2 cellular contexts compared by ENCODE assay signal in the genomic region with DNA sequence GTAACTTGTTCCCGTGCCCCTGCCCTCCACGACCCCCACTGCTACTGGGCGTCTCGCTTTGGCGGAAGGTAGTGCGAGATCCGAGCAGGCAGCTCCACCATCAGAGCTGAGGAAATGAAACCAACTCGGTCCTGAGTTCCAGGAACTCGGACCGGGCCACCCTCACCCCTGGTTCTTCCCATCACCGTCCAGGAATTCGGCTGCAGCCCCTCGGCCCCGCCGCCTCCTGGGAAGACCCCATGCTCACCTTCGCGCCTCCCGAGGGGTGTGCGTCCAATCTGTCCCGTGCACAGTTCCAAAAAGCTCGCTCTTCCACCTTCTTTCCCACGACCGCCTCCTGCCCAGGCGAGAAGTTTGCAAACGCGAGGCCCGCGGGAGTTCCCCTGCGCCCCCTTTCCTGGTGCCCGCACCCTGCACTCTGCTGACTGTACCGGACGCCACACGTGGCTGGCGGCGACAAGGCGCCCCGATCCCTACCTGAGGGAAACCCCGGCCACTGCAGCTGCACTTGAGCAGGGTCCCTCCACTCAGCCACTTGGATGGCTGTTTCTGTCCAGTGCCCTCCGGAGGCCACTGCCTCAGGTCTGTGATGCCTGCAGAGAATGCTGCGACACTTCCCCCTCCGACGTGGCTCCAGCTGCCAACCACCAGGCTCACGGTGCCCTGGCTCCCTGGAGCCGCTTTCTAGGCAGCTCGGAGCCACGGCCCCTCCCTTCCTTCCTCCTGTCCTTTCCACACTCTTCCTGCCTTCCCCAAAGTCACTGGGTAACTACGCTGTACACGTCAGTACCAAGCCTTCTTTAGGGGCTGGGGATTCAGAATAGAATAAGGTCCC.
TF ChIP-seq lines count a peak whose summit lies in the region.

A gene (minus strand): TSS at position 657 of the 835 bp plus-strand sequence. CDS start 5,105 bp downstream, outside the sequence.

TF ChIP-seq in HEK293, 187 proteins besides CTCF, POLR2A, EP300 and RAD21 (continued from another document and continues in another):
- TF ChIP-seq ZNF341 (tag by site-specific recombination; IDR thresholded peaks at IDR 0.05; ENCODE audit: low read depth), result peak; percentile 78
- no peak for TF ChIP-seq ZNF324 (tag by site-specific recombination; IDR thresholded peaks at IDR 0.05)
- TF ChIP-seq ZFP37 (tag by site-specific recombination; IDR thresholded peaks at IDR 0.05), result no peak
- TF ChIP-seq, protein P1, sequence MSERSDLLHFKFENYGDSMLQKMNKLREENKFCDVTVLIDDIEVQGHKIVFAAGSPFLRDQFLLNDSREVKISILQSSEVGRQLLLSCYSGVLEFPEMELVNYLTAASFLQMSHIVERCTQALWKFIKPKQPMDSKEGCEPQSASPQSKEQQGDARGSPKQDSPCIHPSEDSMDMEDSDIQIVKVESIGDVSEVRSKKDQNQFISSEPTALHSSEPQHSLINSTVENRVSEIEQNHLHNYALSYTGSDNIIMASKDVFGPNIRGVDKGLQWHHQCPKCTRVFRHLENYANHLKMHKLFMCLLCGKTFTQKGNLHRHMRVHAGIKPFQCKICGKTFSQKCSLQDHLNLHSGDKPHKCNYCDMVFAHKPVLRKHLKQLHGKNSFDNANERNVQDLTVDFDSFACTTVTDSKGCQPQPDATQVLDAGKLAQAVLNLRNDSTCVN (tag by site-specific recombination; optimal IDR thresholded peaks at IDR 0.05), result peak; percentile 35
- TF ChIP-seq ZBTB20 (tag by site-specific recombination; IDR thresholded peaks at IDR 0.05), result peak; percentile 96
- TF ChIP-seq ZNF514 (tag by site-specific recombination; IDR thresholded peaks at IDR 0.05), result no peak
- TF ChIP-seq WT1 (tag by site-specific recombination; IDR thresholded peaks at IDR 0.05), result no peak
- TF ChIP-seq, protein P2, sequence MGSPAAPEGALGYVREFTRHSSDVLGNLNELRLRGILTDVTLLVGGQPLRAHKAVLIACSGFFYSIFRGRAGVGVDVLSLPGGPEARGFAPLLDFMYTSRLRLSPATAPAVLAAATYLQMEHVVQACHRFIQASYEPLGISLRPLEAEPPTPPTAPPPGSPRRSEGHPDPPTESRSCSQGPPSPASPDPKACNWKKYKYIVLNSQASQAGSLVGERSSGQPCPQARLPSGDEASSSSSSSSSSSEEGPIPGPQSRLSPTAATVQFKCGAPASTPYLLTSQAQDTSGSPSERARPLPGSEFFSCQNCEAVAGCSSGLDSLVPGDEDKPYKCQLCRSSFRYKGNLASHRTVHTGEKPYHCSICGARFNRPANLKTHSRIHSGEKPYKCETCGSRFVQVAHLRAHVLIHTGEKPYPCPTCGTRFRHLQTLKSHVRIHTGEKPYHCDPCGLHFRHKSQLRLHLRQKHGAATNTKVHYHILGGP (tag by site-specific recombination; IDR thresholded peaks at IDR 0.05), result peak; percentile 83; the same call in 1 of the 2 replicates
- TF ChIP-seq ZNF121 (tag by site-specific recombination; IDR thresholded peaks at IDR 0.05), result 0 out of 2 replicates have a peak, but pooled peaks have one; percentile 13
- TF ChIP-seq ZNF776 (tag by site-specific recombination; IDR thresholded peaks at IDR 0.05; ENCODE audit: borderline replicate concordance), result no peak
- TF ChIP-seq ZNF48 (tag by site-specific recombination; IDR thresholded peaks at IDR 0.05), result no peak
- no peak for TF ChIP-seq HOXD13 (CRISPR knock-in tag; IDR thresholded peaks at IDR 0.05; ENCODE audit: borderline replicate concordance)
- TF ChIP-seq ZNF561 (tag by site-specific recombination; IDR thresholded peaks at IDR 0.05; ENCODE audit: borderline replicate concordance), result peak; percentile 51; the same call in 1 of the 2 replicates
- TF ChIP-seq ZNF335 (tag by site-specific recombination; conservative IDR thresholded peaks at IDR 0.05), result peak; percentile 73
- TF ChIP-seq ZNF529 (tag by site-specific recombination; IDR thresholded peaks at IDR 0.05; ENCODE audit: insufficient replicate concordance), result no peak
- TF ChIP-seq, protein P3, sequence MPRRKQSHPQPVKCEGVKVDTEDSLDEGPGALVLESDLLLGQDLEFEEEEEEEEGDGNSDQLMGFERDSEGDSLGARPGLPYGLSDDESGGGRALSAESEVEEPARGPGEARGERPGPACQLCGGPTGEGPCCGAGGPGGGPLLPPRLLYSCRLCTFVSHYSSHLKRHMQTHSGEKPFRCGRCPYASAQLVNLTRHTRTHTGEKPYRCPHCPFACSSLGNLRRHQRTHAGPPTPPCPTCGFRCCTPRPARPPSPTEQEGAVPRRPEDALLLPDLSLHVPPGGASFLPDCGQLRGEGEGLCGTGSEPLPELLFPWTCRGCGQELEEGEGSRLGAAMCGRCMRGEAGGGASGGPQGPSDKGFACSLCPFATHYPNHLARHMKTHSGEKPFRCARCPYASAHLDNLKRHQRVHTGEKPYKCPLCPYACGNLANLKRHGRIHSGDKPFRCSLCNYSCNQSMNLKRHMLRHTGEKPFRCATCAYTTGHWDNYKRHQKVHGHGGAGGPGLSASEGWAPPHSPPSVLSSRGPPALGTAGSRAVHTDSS (tag by site-specific recombination; IDR thresholded peaks at IDR 0.05), result peak; percentile 71
- TF ChIP-seq ZNF391 (tag by site-specific recombination; IDR thresholded peaks at IDR 0.05; ENCODE audit: borderline replicate concordance, low read depth), result no peak
- peak; percentile 32; the same call in 1 of the 2 replicates for TF ChIP-seq IKZF3 (tag by site-specific recombination; IDR thresholded peaks at IDR 0.05)
- TF ChIP-seq, protein P4, sequence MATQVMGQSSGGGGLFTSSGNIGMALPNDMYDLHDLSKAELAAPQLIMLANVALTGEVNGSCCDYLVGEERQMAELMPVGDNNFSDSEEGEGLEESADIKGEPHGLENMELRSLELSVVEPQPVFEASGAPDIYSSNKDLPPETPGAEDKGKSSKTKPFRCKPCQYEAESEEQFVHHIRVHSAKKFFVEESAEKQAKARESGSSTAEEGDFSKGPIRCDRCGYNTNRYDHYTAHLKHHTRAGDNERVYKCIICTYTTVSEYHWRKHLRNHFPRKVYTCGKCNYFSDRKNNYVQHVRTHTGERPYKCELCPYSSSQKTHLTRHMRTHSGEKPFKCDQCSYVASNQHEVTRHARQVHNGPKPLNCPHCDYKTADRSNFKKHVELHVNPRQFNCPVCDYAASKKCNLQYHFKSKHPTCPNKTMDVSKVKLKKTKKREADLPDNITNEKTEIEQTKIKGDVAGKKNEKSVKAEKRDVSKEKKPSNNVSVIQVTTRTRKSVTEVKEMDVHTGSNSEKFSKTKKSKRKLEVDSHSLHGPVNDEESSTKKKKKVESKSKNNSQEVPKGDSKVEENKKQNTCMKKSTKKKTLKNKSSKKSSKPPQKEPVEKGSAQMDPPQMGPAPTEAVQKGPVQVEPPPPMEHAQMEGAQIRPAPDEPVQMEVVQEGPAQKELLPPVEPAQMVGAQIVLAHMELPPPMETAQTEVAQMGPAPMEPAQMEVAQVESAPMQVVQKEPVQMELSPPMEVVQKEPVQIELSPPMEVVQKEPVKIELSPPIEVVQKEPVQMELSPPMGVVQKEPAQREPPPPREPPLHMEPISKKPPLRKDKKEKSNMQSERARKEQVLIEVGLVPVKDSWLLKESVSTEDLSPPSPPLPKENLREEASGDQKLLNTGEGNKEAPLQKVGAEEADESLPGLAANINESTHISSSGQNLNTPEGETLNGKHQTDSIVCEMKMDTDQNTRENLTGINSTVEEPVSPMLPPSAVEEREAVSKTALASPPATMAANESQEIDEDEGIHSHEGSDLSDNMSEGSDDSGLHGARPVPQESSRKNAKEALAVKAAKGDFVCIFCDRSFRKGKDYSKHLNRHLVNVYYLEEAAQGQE (tag by site-specific recombination; IDR thresholded peaks at IDR 0.05), result no peak

TF ChIP-seq in H1, 55 proteins besides CTCF, POLR2A, EP300 and RAD21 (continued from another document):
- TF ChIP-seq, protein P5, sequence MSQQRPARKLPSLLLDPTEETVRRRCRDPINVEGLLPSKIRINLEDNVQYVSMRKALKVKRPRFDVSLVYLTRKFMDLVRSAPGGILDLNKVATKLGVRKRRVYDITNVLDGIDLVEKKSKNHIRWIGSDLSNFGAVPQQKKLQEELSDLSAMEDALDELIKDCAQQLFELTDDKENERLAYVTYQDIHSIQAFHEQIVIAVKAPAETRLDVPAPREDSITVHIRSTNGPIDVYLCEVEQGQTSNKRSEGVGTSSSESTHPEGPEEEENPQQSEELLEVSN (IDR thresholded peaks at IDR 0.05), result peak; percentile 86; the same call in 1 of the 2 replicates
- TF ChIP-seq TCF12 (IDR thresholded peaks at IDR 0.05; ENCODE audit: low read depth, low read length) (no peak), TEAD4 (IDR thresholded peaks at IDR 0.05; ENCODE audit: low read depth, low read length) (no peak), SIRT6 (IDR thresholded peaks at IDR 0.05; ENCODE audit: low read length) (no peak), SRF (IDR thresholded peaks at IDR 0.05; ENCODE audit: low read depth, low read length) (no peak)
TF ChIP-seq in H1: peak in this region for 9.
